In the genomic region with DNA sequence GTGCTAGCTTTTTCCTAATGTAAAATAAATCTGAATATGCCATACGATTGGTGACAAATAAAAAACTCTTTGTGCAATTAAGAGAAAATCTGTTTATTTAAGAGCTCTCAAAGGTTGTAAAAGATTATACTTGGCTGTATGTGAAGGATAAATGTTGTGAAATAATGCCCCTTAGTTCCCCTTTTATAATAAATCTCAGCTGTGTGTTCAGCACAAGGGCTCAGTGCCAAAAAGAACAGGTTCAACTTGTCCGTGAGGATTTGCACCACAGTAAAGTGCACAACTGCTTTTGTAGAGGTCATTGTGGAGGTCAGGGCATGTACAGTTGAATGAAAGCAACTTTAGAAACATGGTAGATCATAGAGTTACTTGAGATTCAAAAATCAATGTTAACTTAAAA, we compare ENCODE assay signal across 11 cellular contexts.
DNase-seq lines count a peak whose midpoint lies in the region; ATAC-seq and TF ChIP-seq lines count a peak whose summit lies in the region.
"Had no signal": no experiment of that assay in that cellular context is flagged by ENCODE, and none has a peak within 500 bp of the region (broad histone marks: within the 10 kb centered on the region; RNA-seq: fewer than 3 reads in every experiment).

No MANE protein-coding gene starts in this region.

- 36 to 41% methylated on average over 2 of the region's 2 CpGs for WGBS in lung, 2 donors

- TF ChIP-seq CTCF in right atrium auricular region (IDR thresholded peaks at IDR 0.05) (no peak), astrocyte of the spinal cord (IDR thresholded peaks at IDR 0.05; ENCODE audit: low read depth, low read length) (no peak), lung (IDR thresholded peaks at IDR 0.05; ENCODE audit: control extremely low read depth, extremely low read depth) (no peak)

- H3K4me3 ChIP-seq in right atrium auricular region, result no peak overlapping the region
- no peak overlapping the region for H3K4me3 ChIP-seq in astrocyte of the spinal cord (ENCODE audit: low read depth, low read length)
- H3K4me3 ChIP-seq in lung, result no peak overlapping the region
- H3K4me3 ChIP-seq: GM23248 had no signal

- ATAC-seq in Right ventricle myocardium superior (ENCODE audit: poor library complexity), result peak; percentile 94
- ATAC-seq in lung (ENCODE audit: insufficient read depth, low FRiP score), result peak; percentile 41
- ATAC-seq in GM18868 (IDR thresholded peaks at IDR 0.05; ENCODE audit: unreplicated experiment), result no peak

- no peaks in the 10 kb centered on the region for H3K9me3 ChIP-seq in right atrium auricular region
- no peaks in the 10 kb centered on the region for H3K9me3 ChIP-seq in lung (ENCODE audit: control insufficient read depth in 2 of 2, insufficient read depth in 1 of 2, low read length in 1 of 2)

- H3K27ac ChIP-seq in right atrium auricular region, result peak overlapping the region in 1 of 2 donors; percentile 51
- H3K27ac ChIP-seq in lung (ENCODE audit: low read depth in 1 of 2, low read length in 1 of 2), result no peak overlapping the region
- H3K27ac ChIP-seq: GM23248 had no signal

- peaks cover 0 to 52% of the 10 kb centered on the region in 2 donors for H3K4me1 ChIP-seq in right atrium auricular region
- no peaks in the 10 kb centered on the region for H3K4me1 ChIP-seq in lung (ENCODE audit: control insufficient read depth in 2 of 2, insufficient read depth in 2 of 2, low read length in 2 of 2)

- in situ Hi-C loops in astrocyte of the spinal cord (cut with HindIII; ENCODE audit: low sequenced_read_pairs), result no loop called here

- H3K36me3 ChIP-seq in right atrium auricular region, result no peaks in the 10 kb centered on the region
- H3K36me3 ChIP-seq in lung (ENCODE audit: control insufficient read depth in 2 of 2, insufficient read depth in 2 of 2, low read length in 2 of 2), result peaks cover 0 to 3% of the 10 kb centered on the region in 2 donors

- H3K27me3 ChIP-seq in right atrium auricular region, result no peaks in the 10 kb centered on the region
- H3K27me3 ChIP-seq in lung (ENCODE audit: control insufficient read depth, insufficient read depth), result no peaks in the 10 kb centered on the region

- DNase-seq in Right ventricle myocardium superior (no peak), right atrium auricular region (ENCODE audit: low spot score) (no peak), astrocyte of the spinal cord (ENCODE audit: low read depth, low spot score) (peak; percentile 29), lung (ENCODE audit: low spot score) (peak; percentile 85), SKM-1 (lab: John Stamatoyannopoulos, UW; ENCODE audit: unreplicated experiment) (no peak), T1000 (lab: John Stamatoyannopoulos, UW) (no peak)
- DNase-seq in activated CD4-positive, alpha-beta T cell treated with anti-CD3 and anti-CD28 coated beads, Interleukin-2, amount 50 U/mL, for 48 hours, result no peak
- DNase-seq: activated T-cell treated with anti-CD3 and anti-CD28 coated beads, Interleukin-2, amount 50 U/mL, for 1 hour; effector CD4-positive, alpha-beta T cell; GM23248 had no signal

- intact Hi-C loops in Right ventricle myocardium superior (cut with DNase I), result no loop called here

Comparison
In these comparisons a context has a peak if more than half of its experiments do, and no peak if none do; other contexts are left out.
1. DNase-seq: peak in astrocyte of the spinal cord (single experiment) and lung (single experiment); none in Right ventricle myocardium superior (single experiment), right atrium auricular region (single experiment), activated CD4-positive, alpha-beta T cell treated with anti-CD3 and anti-CD28 coated beads, Interleukin-2, amount 50 U/mL, for 48 hours (0 of 2), SKM-1 (single experiment) and T1000 (single experiment).